1 cellular context compared by ENCODE assay signal in genomic region chr10:48412933-48413332, GRCh38.
TF ChIP-seq lines count a peak whose summit lies in the region.

No MANE protein-coding gene starts in this region.

TF ChIP-seq in K562, 482 proteins besides CTCF, POLR2A, EP300 and RAD21 (continued from another document):
- TF ChIP-seq DEAF1 (CRISPR knock-in tag; IDR thresholded peaks at IDR 0.05): no peak
- TF ChIP-seq HNRNPK (IDR thresholded peaks at IDR 0.05; ENCODE audit: low read depth, low read length, poor library complexity, severe bottlenecking): no peak
